ENCODE assay signal across 25 cellular contexts in genomic region chr6:55388161-55388560, GRCh38.
DNase-seq lines count a peak whose midpoint lies in the region; ATAC-seq, FAIRE-seq and TF ChIP-seq lines count a peak whose summit lies in the region.
"Had no signal": no experiment of that assay in that cellular context is flagged by ENCODE, and none has a peak within 500 bp of the region (broad histone marks: within the 10 kb centered on the region; RNA-seq: fewer than 3 reads in every experiment).

No MANE protein-coding gene starts in this region.

- TF ChIP-seq CTCF in MCF 10A (IDR thresholded peaks at IDR 0.05; ENCODE audit: unreplicated experiment) (no peak), breast epithelium (IDR thresholded peaks at IDR 0.05) (no peak), astrocyte (IDR thresholded peaks at IDR 0.05; ENCODE audit: insufficient read depth, low read depth, low read length) (no peak), fibroblast of villous mesenchyme (IDR thresholded peaks at IDR 0.05; ENCODE audit: insufficient read depth, low read depth, low read length) (no peak), MM.1S (IDR thresholded peaks at IDR 0.05; ENCODE audit: low read length) (no peak)

- intact Hi-C loops in MCF 10A (cut with micrococcal nuclease) = no loop called here
- intact Hi-C loops in breast epithelium (cut with DNase I; ENCODE audit: low total_unique reads) = no loop called here
- intact Hi-C loops in right cardiac atrium (cut with DNase I) = no loop called here

- CTCF ChIA-PET in MCF 10A (lab: Yijun Ruan, JAX) = no interaction called here

- DNase-seq in MCF 10A (ENCODE audit: unreplicated experiment) (peak; percentile 13), breast epithelium (ENCODE audit: low spot score in 2 of 2) (no peak), astrocyte (ENCODE audit: low read depth) (no peak), fibroblast of villous mesenchyme (ENCODE audit: low read depth) (peak; percentile 16), right cardiac atrium (no peak), MM.1S (no peak), T-helper 1 cell (no peak)
- DNase-seq in activated T-cell treated with anti-CD3 and anti-CD28 coated beads, Interleukin-2, amount 50 U/mL, for 1 hour = no peak
- DNase-seq: CD4-positive, CD25-positive, alpha-beta regulatory T cell; DMS79 treated with DMSO at 0.1 percent for 48 hours; effector CD8-positive, alpha-beta T cell; NCI-H1105 treated with DMSO at 0.1 percent for 48 hours; NCI-H2029; NCI-H526; PC-9; SHP77; stimulated activated naive B cell treated with anti-CD40 and anti-IgM and Interleukin-4, amounts not matched to agents 10 μg/mL and 1 μg/mL and 100 μg/mL, for 72 hours; upper lobe of right lung had no signal

- no peaks in the 10 kb centered on the region for H3K79me2 ChIP-seq in astrocyte (ENCODE audit: insufficient read depth, low read length)
- no peaks in the 10 kb centered on the region for H3K79me2 ChIP-seq in MM.1S (ENCODE audit: low read length)

- H3K4me1 ChIP-seq in breast epithelium (no peaks in the 10 kb centered on the region), astrocyte (ENCODE audit: insufficient read depth, low read length) (no peaks in the 10 kb centered on the region), right cardiac atrium (ENCODE audit: control insufficient read depth, insufficient read depth, low read length) (no peaks in the 10 kb centered on the region), MM.1S (ENCODE audit: low read length) (no peaks in the 10 kb centered on the region)
- H3K4me1 ChIP-seq: suprapubic skin, upper lobe of right lung had no signal

- H3K27ac Mint-ChIP-seq in MCF 10A (ENCODE audit: low read depth, unreplicated experiment) (no peak overlapping the region), astrocyte (ENCODE audit: unreplicated experiment) (peak overlapping the region; percentile 75)
- H3K27ac Mint-ChIP-seq: activated naive CD4-positive, alpha-beta T cell treated with anti-CD3 and anti-CD28 coated beads, Interleukin-2, amount 50 U/mL, for 72 hours; CD4-positive, CD25-positive, alpha-beta regulatory T cell; stimulated activated naive B cell treated with anti-CD40 and anti-IgM and Interleukin-4, amounts not matched to agents 10 μg/mL and 1 μg/mL and 100 μg/mL, for 72 hours; T-helper 2 cell treated with Interferon-gamma antibody and Interleukin-4, amounts not matched to agents 5 μg/mL and 100 μg/mL, for 36 hours had no signal

- no peak overlapping the region for H3K4me3 ChIP-seq in breast epithelium
- H3K4me3 ChIP-seq in astrocyte (ENCODE audit: insufficient read depth, low read depth, low read length) = no peak overlapping the region
- H3K4me3 ChIP-seq in fibroblast of villous mesenchyme (ENCODE audit: low read depth, low read length) = no peak overlapping the region
- H3K4me3 ChIP-seq in right cardiac atrium (ENCODE audit: low read length) = no peak overlapping the region
- H3K4me3 ChIP-seq in MM.1S (ENCODE audit: low read length) = no peak overlapping the region
- H3K4me3 ChIP-seq: cardiac muscle cell, coronary artery, PC-9, suprapubic skin, upper lobe of right lung had no signal

- WGBS in right cardiac atrium = 83% methylated on average over 3 of the region's 3 CpGs

- H3K4me1 Mint-ChIP-seq in MCF 10A (ENCODE audit: insufficient read depth, unreplicated experiment) (no peaks in the 10 kb centered on the region), astrocyte (ENCODE audit: low read depth, unreplicated experiment) (peaks cover 7% of the 10 kb centered on the region)
- H3K4me1 Mint-ChIP-seq: CD4-positive, CD25-positive, alpha-beta regulatory T cell; stimulated activated naive B cell treated with anti-CD40 and anti-IgM and Interleukin-4, amounts not matched to agents 10 μg/mL and 1 μg/mL and 100 μg/mL, for 72 hours had no signal

- BruUV-seq in MCF 10A (replicated peaks; lab: Mats Ljungman, UMichigan) = no TSS peak

- no peaks in the 10 kb centered on the region for H3K9me2 ChIP-seq in MM.1S (replicated peaks; ENCODE audit: insufficient read depth, low read length)

- H3K27ac ChIP-seq in breast epithelium = no peak overlapping the region
- no peak overlapping the region for H3K27ac ChIP-seq in astrocyte (ENCODE audit: low read depth, low read length)
- no peak overlapping the region for H3K27ac ChIP-seq in right cardiac atrium (ENCODE audit: low read length)
- no peak overlapping the region for H3K27ac ChIP-seq in MM.1S (ENCODE audit: low read length)
- H3K27ac ChIP-seq: 22Rv1, cardiac muscle cell, coronary artery, PC-9, suprapubic skin, upper lobe of right lung had no signal

- H3F3A ChIP-seq in MM.1S (ENCODE audit: insufficient read depth, low read length) = no peaks in the 10 kb centered on the region

- H3K27me3 ChIP-seq in breast epithelium (no peaks in the 10 kb centered on the region), astrocyte (ENCODE audit: insufficient read depth, low read length) (no peaks in the 10 kb centered on the region), right cardiac atrium (ENCODE audit: control insufficient read depth, insufficient read depth) (no peaks in the 10 kb centered on the region), MM.1S (replicated peaks; ENCODE audit: insufficient read depth, low read length) (no peaks in the 10 kb centered on the region)
- H3K27me3 ChIP-seq: cardiac muscle cell, suprapubic skin, upper lobe of right lung had no signal

- H3K9me3 ChIP-seq in breast epithelium (no peaks in the 10 kb centered on the region), astrocyte (ENCODE audit: insufficient read depth, low read depth, low read length) (no peaks in the 10 kb centered on the region), right cardiac atrium (ENCODE audit: control insufficient read depth, low read length) (no peaks in the 10 kb centered on the region), MM.1S (replicated peaks; ENCODE audit: insufficient read depth, low read length) (no peaks in the 10 kb centered on the region)
- H3K9me3 ChIP-seq: suprapubic skin, upper lobe of right lung had no signal

- no peak overlapping the region for H3K9ac ChIP-seq in astrocyte (ENCODE audit: low read length)
- no peak overlapping the region for H3K9ac ChIP-seq in MM.1S (ENCODE audit: low read length)

- H3K4me2 ChIP-seq in astrocyte (ENCODE audit: low read length) (no peak overlapping the region), MM.1S (ENCODE audit: low read depth, low read length) (no peak overlapping the region)
- H3K4me2 ChIP-seq: PC-9 had no signal

- no peak for ATAC-seq in right cardiac atrium
- ATAC-seq: activated naive CD4-positive, alpha-beta T cell treated with anti-CD3 and anti-CD28 coated beads, Interleukin-2, amount 50 U/mL, for 72 hours; stimulated activated naive B cell treated with anti-CD40 and anti-IgM and Interleukin-4, amounts not matched to agents 10 μg/mL and 1 μg/mL and 100 μg/mL, for 72 hours; upper lobe of right lung had no signal

- no peaks in the 10 kb centered on the region for H3K36me3 ChIP-seq in breast epithelium
- H3K36me3 ChIP-seq in astrocyte (ENCODE audit: insufficient read depth, low read length) = no peaks in the 10 kb centered on the region
- no peaks in the 10 kb centered on the region for H3K36me3 ChIP-seq in MM.1S (replicated peaks; ENCODE audit: insufficient read depth, low read length)
- H3K36me3 ChIP-seq: cardiac muscle cell, suprapubic skin, upper lobe of right lung had no signal

- H3K36me3 Mint-ChIP-seq in MCF 10A (ENCODE audit: insufficient read depth, unreplicated experiment) = no peaks in the 10 kb centered on the region
- H3K36me3 Mint-ChIP-seq in astrocyte (ENCODE audit: low read depth, unreplicated experiment) = no peaks in the 10 kb centered on the region
- H3K36me3 Mint-ChIP-seq: activated naive CD4-positive, alpha-beta T cell treated with anti-CD3 and anti-CD28 coated beads, Interleukin-2, amount 50 U/mL, for 72 hours; CD4-positive, CD25-positive, alpha-beta regulatory T cell; stimulated activated naive B cell treated with anti-CD40 and anti-IgM and Interleukin-4, amounts not matched to agents 10 μg/mL and 1 μg/mL and 100 μg/mL, for 72 hours had no signal

- no peaks in the 10 kb centered on the region for H4K20me1 ChIP-seq in astrocyte (ENCODE audit: insufficient read depth, low read length)
- H4K20me1 ChIP-seq in MM.1S (ENCODE audit: insufficient read depth, low read length) = no peaks in the 10 kb centered on the region

- no peaks in the 10 kb centered on the region for H3K27me3 Mint-ChIP-seq in MCF 10A (ENCODE audit: insufficient read depth, unreplicated experiment)
- no peaks in the 10 kb centered on the region for H3K27me3 Mint-ChIP-seq in astrocyte (ENCODE audit: low read depth, unreplicated experiment)
- H3K27me3 Mint-ChIP-seq: CD4-positive, CD25-positive, alpha-beta regulatory T cell; stimulated activated naive B cell treated with anti-CD40 and anti-IgM and Interleukin-4, amounts not matched to agents 10 μg/mL and 1 μg/mL and 100 μg/mL, for 72 hours had no signal

- FAIRE-seq in astrocyte (lab: Jason Lieb, UNC) = no peak
- FAIRE-seq: frontal cortex had no signal

- POLR2A ChIA-PET in MCF 10A (lab: Yijun Ruan, JAX) = no interaction called here

- H3K9me3 Mint-ChIP-seq in MCF 10A (ENCODE audit: unreplicated experiment) (no peaks in the 10 kb centered on the region), astrocyte (ENCODE audit: unreplicated experiment) (no peaks in the 10 kb centered on the region)

- H2AFZ ChIP-seq in astrocyte (ENCODE audit: low read depth, low read length) = no peak overlapping the region
- no peak overlapping the region for H2AFZ ChIP-seq in MM.1S (ENCODE audit: low read length)
- H2AFZ ChIP-seq: PC-9 had no signal

- H3K4me3 Mint-ChIP-seq in MCF 10A (ENCODE audit: unreplicated experiment) (no peak overlapping the region), astrocyte (ENCODE audit: unreplicated experiment) (no peak overlapping the region)
- H3K4me3 Mint-ChIP-seq: CD4-positive, CD25-positive, alpha-beta regulatory T cell; stimulated activated naive B cell treated with anti-CD40 and anti-IgM and Interleukin-4, amounts not matched to agents 10 μg/mL and 1 μg/mL and 100 μg/mL, for 72 hours; T-helper 2 cell treated with Interferon-gamma antibody and Interleukin-4, amounts not matched to agents 5 μg/mL and 100 μg/mL, for 36 hours had no signal

- TF ChIP-seq POLR2A in breast epithelium (IDR thresholded peaks at IDR 0.05) = no peak

Comparison
In these comparisons a context has a peak if more than half of its experiments do, and no peak if none do; other contexts are left out.
1. DNase-seq: peak in MCF 10A (single experiment) and fibroblast of villous mesenchyme (single experiment); none in breast epithelium (0 of 2), astrocyte (single experiment), activated T-cell treated with anti-CD3 and anti-CD28 coated beads, Interleukin-2, amount 50 U/mL, for 1 hour (single experiment), right cardiac atrium (0 of 3), MM.1S (single experiment) and T-helper 1 cell (0 of 5).